Comparison of ENCODE assay signal across 11 cellular contexts in genomic region chrX:41145920-41146608, GRCh38.
DNase-seq lines count a peak whose midpoint lies in the region; ATAC-seq and TF ChIP-seq lines count a peak whose summit lies in the region.
"Had no signal": no experiment of that assay in that cellular context is flagged by ENCODE, and none has a peak within 500 bp of the region (broad histone marks: within the 10 kb centered on the region; RNA-seq: fewer than 3 reads in every experiment).

No MANE protein-coding gene starts in this region.

- no TSS peak for BruUV-seq in mammary epithelial cell (replicated peaks; lab: Mats Ljungman, UMichigan)

- no peaks in the 10 kb centered on the region for H3K27me3 ChIP-seq in mammary epithelial cell (ENCODE audit: insufficient read depth, low read length)
- no peaks in the 10 kb centered on the region for H3K27me3 ChIP-seq in SJCRH30
- H3K27me3 ChIP-seq in Karpas-422 (ENCODE audit: low read length), result no peaks in the 10 kb centered on the region

- H3K9me3 ChIP-seq in mammary epithelial cell (replicated peaks; ENCODE audit: insufficient read depth, low read length) (no peaks in the 10 kb centered on the region), mucosa of descending colon (no peaks in the 10 kb centered on the region), SJCRH30 (replicated peaks) (no peaks in the 10 kb centered on the region), Karpas-422 (ENCODE audit: low read length) (no peaks in the 10 kb centered on the region)

- peak in 1 of 2 donors; percentile 22 for TF ChIP-seq CTCF in mammary epithelial cell (conservative IDR thresholded peaks at IDR 0.05 in 1 of 2, IDR thresholded peaks at IDR 0.05 in 1 of 2; ENCODE audit: extremely low read depth in 1 of 2, insufficient read depth in 1 of 2, low read depth in 1 of 2, low read length in 2 of 2)
- TF ChIP-seq CTCF in mucosa of descending colon (IDR thresholded peaks at IDR 0.05), result no peak

- H3K36me3 ChIP-seq in mammary epithelial cell (ENCODE audit: insufficient read depth, low read length) (peaks cover 11% of the 10 kb centered on the region), mucosa of descending colon (ENCODE audit: low read depth) (no peaks in the 10 kb centered on the region), SJCRH30 (peaks cover 10% of the 10 kb centered on the region), Karpas-422 (ENCODE audit: insufficient read depth, low read length) (peaks cover 62% of the 10 kb centered on the region; the same call in 1 of the 2 replicates)

- H3K4me3 ChIP-seq in mammary epithelial cell (replicated peaks in 1 of 3; ENCODE audit: insufficient read depth in 1 of 3, low read depth in 2 of 3, low read length in 3 of 3) (no peak overlapping the region), mucosa of descending colon (no peak overlapping the region), SJCRH30 (no peak overlapping the region), Karpas-422 (ENCODE audit: low read length) (no peak overlapping the region)

- 75% methylated on average over 2 of the region's 2 CpGs for WGBS in mammary epithelial cell (ENCODE audit: low coverage, missing lambda C conversion rate)

- peaks cover 9% of the 10 kb centered on the region for H3K79me2 ChIP-seq in mammary epithelial cell (ENCODE audit: insufficient read depth, low read length)
- peaks cover 37% of the 10 kb centered on the region for H3K79me2 ChIP-seq in Karpas-422 (ENCODE audit: low read length)
- H3K79me2 ChIP-seq: parathyroid adenoma had no signal

- no peak overlapping the region for H3K9ac ChIP-seq in mammary epithelial cell (ENCODE audit: insufficient read depth, low read length)
- H3K9ac ChIP-seq in Karpas-422 (ENCODE audit: low read length), result no peak overlapping the region
- H3K9ac ChIP-seq: parathyroid adenoma had no signal

- DNase-seq in ELR (ENCODE audit: low read depth) (peak; percentile 80), Kasumi-1 (lab: John Stamatoyannopoulos, UW) (peak; percentile 11 to 33), mammary epithelial cell (peak; percentile 86), mucosa of descending colon (no peak), SJCRH30 (no peak), GM19238 (ENCODE audit: insufficient read length, low spot score) (no peak), Karpas-422 (no peak)
- no peak for DNase-seq in activated CD4-positive, CD25-positive, alpha-beta regulatory T cell treated with anti-CD3 and anti-CD28 coated beads, Interleukin-2, amount 50 U/mL, for 72 hours
- DNase-seq: NCI-H345, T-helper 17 cell had no signal

- CTCF ChIA-PET in mammary epithelial cell (lab: Charles Lee; ENCODE audit: low non-redundant PET), result no interaction called here

- H3K4me1 ChIP-seq in mammary epithelial cell (ENCODE audit: insufficient read depth, low read length) (peaks cover 22% of the 10 kb centered on the region), mucosa of descending colon (ENCODE audit: low read depth) (no peaks in the 10 kb centered on the region), SJCRH30 (no peaks in the 10 kb centered on the region), Karpas-422 (ENCODE audit: low read length) (no peaks in the 10 kb centered on the region)
- H3K4me1 ChIP-seq: parathyroid adenoma had no signal

- no peak overlapping the region for H2AFZ ChIP-seq in mammary epithelial cell (ENCODE audit: low read depth, low read length)
- no peak overlapping the region for H2AFZ ChIP-seq in Karpas-422 (ENCODE audit: low read length)
- H2AFZ ChIP-seq: parathyroid adenoma had no signal

- no peak overlapping the region for H3K27ac ChIP-seq in mammary epithelial cell (ENCODE audit: insufficient read depth, low read depth, low read length)
- H3K27ac ChIP-seq in SJCRH30, result no peak overlapping the region
- no peak overlapping the region for H3K27ac ChIP-seq in Karpas-422 (ENCODE audit: low read length)
- H3K27ac ChIP-seq: parathyroid adenoma had no signal

- H4K20me1 ChIP-seq in mammary epithelial cell (ENCODE audit: insufficient read depth, low read length) (no peaks in the 10 kb centered on the region), Karpas-422 (ENCODE audit: insufficient read depth, low read depth, low read length) (no peaks in the 10 kb centered on the region)

- in situ Hi-C loops in mammary epithelial cell (cut with MboI; ENCODE audit: low sequenced_read_pairs in 2 of 2), result no loop called here

- peak overlapping the region; percentile 50 for H3K4me2 ChIP-seq in mammary epithelial cell (ENCODE audit: insufficient read depth, low read depth, low read length)
- H3K4me2 ChIP-seq in Karpas-422 (ENCODE audit: low read depth, low read length, poor library complexity, severe bottlenecking), result no peak overlapping the region

- ATAC-seq in mucosa of descending colon, result peak; percentile 84
- ATAC-seq: T-helper 17 cell had no signal

- intact Hi-C loops in mammary epithelial cell (cut with micrococcal nuclease) (no loop called here), mucosa of descending colon (cut with DNase I, micrococcal nuclease) (no loop called here)

- no peaks in the 10 kb centered on the region for H3K9me2 ChIP-seq in Karpas-422 (replicated peaks; ENCODE audit: insufficient read depth, low read length)

- dilution Hi-C loops in mammary epithelial cell (cut with HindIII; ENCODE audit: low sequenced_read_pairs), result no loop called here

Comparison
In these comparisons a context has a peak if more than half of its experiments do, and no peak if none do; other contexts are left out.
1. DNase-seq: peak in ELR (single experiment), Kasumi-1 (2 of 2) and mammary epithelial cell (single experiment); none in mucosa of descending colon (0 of 3), SJCRH30 (0 of 2), GM19238 (single experiment), Karpas-422 (single experiment) and activated CD4-positive, CD25-positive, alpha-beta regulatory T cell treated with anti-CD3 and anti-CD28 coated beads, Interleukin-2, amount 50 U/mL, for 72 hours (single experiment).